ENCODE assay signal across 8 cellular contexts in genomic region chr3:184380210-184380626, GRCh38. TPM values are rescaled to one million over a fixed set of nuclear protein-coding genes. Genes with fewer than 3 reads are reported as not detected.
DNase-seq lines count a peak whose midpoint lies in the region; ATAC-seq and TF ChIP-seq lines count a peak whose summit lies in the region.

No MANE protein-coding gene starts in this region.

- H3K9me3 ChIP-seq in RWPE2 (ENCODE audit: severe bottlenecking): no peaks in the 10 kb centered on the region

- intact Hi-C loops in CD14-positive monocyte (cut with micrococcal nuclease): no loop called here

- DNase-seq in NCI-H2196 (lab: John Stamatoyannopoulos, UW; ENCODE audit: unreplicated experiment) (peak; percentile 74), NCI-H2196 treated with DMSO at 0.1 percent for 48 hours (lab: John Stamatoyannopoulos, UW; ENCODE audit: unreplicated experiment) (no peak), RWPE2 (ENCODE audit: low spot score) (no peak), endothelial cell (ENCODE audit: low spot score) (peak; percentile 49), medulla oblongata (ENCODE audit: extremely low spot score) (peak; percentile 58), ureter (ENCODE audit: low spot score) (peak; percentile 72), SW 1271 (lab: John Stamatoyannopoulos, UW) (no peak), CD14-positive monocyte (ENCODE audit: low spot score) (no peak)

- H3K9me3 Mint-ChIP-seq in endothelial cell (ENCODE audit: unreplicated experiment) (no peaks in the 10 kb centered on the region), CD14-positive monocyte (peaks cover 0 to 21% (median 6%) of the 10 kb centered on the region in 7 donors)

- H3K27me3 Mint-ChIP-seq in endothelial cell (ENCODE audit: unreplicated experiment): peaks cover 25% of the 10 kb centered on the region
- H3K27me3 Mint-ChIP-seq in CD14-positive monocyte (ENCODE audit: low read depth in 3 of 3): peaks cover 74 to 79% (median 78%) of the 10 kb centered on the region in 3 donors

- H3K27me3 ChIP-seq in RWPE2 (ENCODE audit: insufficient read depth, poor library complexity, severe bottlenecking): peaks cover 42% of the 10 kb centered on the region

- H3K36me3 Mint-ChIP-seq in endothelial cell (ENCODE audit: low read depth, unreplicated experiment) (no peaks in the 10 kb centered on the region), CD14-positive monocyte (peaks cover 0 to 8% of the 10 kb centered on the region in 2 donors)

- H3K4me3 ChIP-seq in RWPE2 (ENCODE audit: severe bottlenecking): peak overlapping the region; percentile 37

- no peak overlapping the region for H3K4me3 Mint-ChIP-seq in endothelial cell (ENCODE audit: unreplicated experiment)
- H3K4me3 Mint-ChIP-seq in CD14-positive monocyte: no peak overlapping the region

- ATAC-seq in RWPE2 (ENCODE audit: low read depth): peak; percentile 37; the same call in 2 of the 3 replicates

- H3K4me1 ChIP-seq in RWPE2 (ENCODE audit: insufficient read depth, poor library complexity, severe bottlenecking): no peaks in the 10 kb centered on the region

- H3K36me3 ChIP-seq in RWPE2 (ENCODE audit: low read depth): no peaks in the 10 kb centered on the region

- peaks cover 20% of the 10 kb centered on the region for H3K4me1 Mint-ChIP-seq in endothelial cell (ENCODE audit: unreplicated experiment)
- H3K4me1 Mint-ChIP-seq in CD14-positive monocyte: peaks cover 19% of the 10 kb centered on the region

- TF ChIP-seq CTCF in RWPE2 (IDR thresholded peaks at IDR 0.05; ENCODE audit: poor library complexity, severe bottlenecking) (no peak), endothelial cell (IDR thresholded peaks at IDR 0.05; ENCODE audit: unreplicated experiment) (no peak), CD14-positive monocyte (IDR thresholded peaks at IDR 0.05) (no peak)

- H3K27ac Mint-ChIP-seq in endothelial cell (ENCODE audit: unreplicated experiment) (no peak overlapping the region), CD14-positive monocyte (no peak overlapping the region)

- no peak overlapping the region for H3K27ac ChIP-seq in RWPE2 (ENCODE audit: poor library complexity, severe bottlenecking)

RNA-seq across cellular contexts. Expression of gene CHRD, which starts 0.4 kb away (rescaled TPM):
- total RNA-seq in endothelial cell (ENCODE audit: unreplicated experiment) (2.4 TPM), ureter (16.8 TPM)
- polyA plus RNA-seq in CD14-positive monocyte: not detected

RNA-seq across cellular contexts. Expression of gene THPO, which starts 2.2 kb away (rescaled TPM):
- total RNA-seq in endothelial cell (ENCODE audit: unreplicated experiment): 0.28 TPM
- 0.89 TPM for total RNA-seq in ureter
- not detected for polyA plus RNA-seq in CD14-positive monocyte

RNA-seq across cellular contexts. Expression of gene POLR2H, which starts 18.7 kb away (rescaled TPM):
- total RNA-seq in endothelial cell (ENCODE audit: unreplicated experiment): 56.1 TPM
- total RNA-seq in ureter: 79.6 TPM
- polyA plus RNA-seq in CD14-positive monocyte: 10 to 100 TPM; 21.7 to 24.6 TPM

RNA-seq across cellular contexts. Expression of gene CLCN2, which starts 18.8 kb away (rescaled TPM):
- 6.3 TPM for total RNA-seq in endothelial cell (ENCODE audit: unreplicated experiment)
- total RNA-seq in ureter: 11.7 TPM
- polyA plus RNA-seq in CD14-positive monocyte: under 1 TPM in 1 of 2 donors, not detected in 1; 0.16 TPM

RNA-seq across cellular contexts. Expression of gene FAM131A, which starts 42.8 kb away (rescaled TPM):
- 15.8 TPM for total RNA-seq in endothelial cell (ENCODE audit: unreplicated experiment)
- total RNA-seq in ureter: 13.5 TPM
- polyA plus RNA-seq in CD14-positive monocyte: 1 to 10 TPM; 5.8 to 7.7 TPM

Comparison
In these comparisons a context has a peak if more than half of its experiments do, and no peak if none do; other contexts are left out.
1. DNase-seq: peak in NCI-H2196 (single experiment), endothelial cell (single experiment), medulla oblongata (single experiment) and ureter (single experiment); none in NCI-H2196 treated with DMSO at 0.1 percent for 48 hours (single experiment), RWPE2 (single experiment), SW 1271 (0 of 2) and CD14-positive monocyte (single experiment).